ENCODE assay signal across 10 cellular contexts in the genomic region with DNA sequence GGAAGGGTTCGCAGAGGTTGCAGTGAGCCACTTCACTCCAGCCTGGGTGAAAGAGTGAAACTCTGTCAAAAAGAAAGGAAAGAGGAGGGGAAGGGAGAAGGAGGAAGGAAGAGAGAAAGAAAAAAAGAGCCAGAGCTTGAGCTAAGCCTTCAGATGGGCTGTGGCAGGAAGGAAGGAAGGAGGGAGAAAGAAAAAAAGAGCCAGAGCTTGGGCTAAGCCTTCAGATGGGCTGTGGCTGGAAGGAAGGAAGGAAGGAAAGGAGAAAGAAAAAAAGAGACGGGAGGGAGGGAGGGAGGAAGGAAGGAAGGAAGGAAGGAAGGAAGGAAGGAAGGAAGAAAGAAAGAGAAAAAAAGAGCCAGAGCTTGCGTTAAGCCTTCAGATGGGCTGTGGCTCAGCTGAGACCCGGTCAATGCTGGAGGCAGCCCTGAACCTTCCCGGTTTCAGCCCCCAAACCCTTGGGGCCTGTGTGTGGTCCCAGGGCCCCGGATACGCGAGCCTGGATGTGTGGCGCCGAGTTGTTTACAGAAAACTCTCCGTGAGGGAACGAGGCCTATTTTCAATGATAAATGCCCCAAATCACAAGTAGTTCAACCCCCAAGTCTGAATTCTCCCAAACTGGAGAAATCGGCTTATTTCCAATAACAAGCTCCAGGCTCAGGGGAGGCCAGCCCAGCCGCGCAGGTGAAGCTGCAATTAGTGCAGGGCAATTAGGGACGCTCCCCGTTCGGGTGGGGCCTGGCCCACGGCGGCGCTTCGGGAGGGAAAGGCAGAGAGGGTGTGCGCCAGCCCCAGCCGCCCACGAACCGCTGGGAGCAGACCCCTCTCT. TPM values are rescaled to one million over a fixed set of nuclear protein-coding genes. Genes with fewer than 3 reads are reported as not detected.
A peak's percentile ranks its signal among the peaks of the same experiment; 100 is the strongest.
DNase-seq lines count a peak whose midpoint lies in the region; ATAC-seq, FAIRE-seq and TF ChIP-seq lines count a peak whose summit lies in the region.
"Had no signal": no experiment of that assay in that cellular context is flagged by ENCODE, and none has a peak within 500 bp of the region (broad histone marks: within the 10 kb centered on the region; RNA-seq: fewer than 3 reads in every experiment).

No MANE protein-coding gene starts in this region.

- H3K9me3 Mint-ChIP-seq in activated T-cell treated with anti-CD3 and anti-CD28 coated beads, Interleukin-2, amount 50 U/mL, for 72 hours, result no peaks in the 10 kb centered on the region

- H3K9me3 ChIP-seq in SK-N-MC (ENCODE audit: low read depth, low read length) (no peaks in the 10 kb centered on the region), HepG2 (ENCODE audit: low read length) (no peaks in the 10 kb centered on the region), tibial nerve (no peaks in the 10 kb centered on the region)

- H3K36me3 Mint-ChIP-seq in activated T-cell treated with anti-CD3 and anti-CD28 coated beads, Interleukin-2, amount 50 U/mL, for 72 hours (ENCODE audit: insufficient read depth in 2 of 2), result no peaks in the 10 kb centered on the region

- no peak overlapping the region for H2AFZ ChIP-seq in HepG2 (ENCODE audit: low read length)

- no peak for FAIRE-seq in HepG2 (lab: Jason Lieb, UNC)

- H3K27me3 ChIP-seq in HepG2 (ENCODE audit: control insufficient read depth in 1 of 2, insufficient read depth in 2 of 2, low read length in 2 of 2), result no peaks in the 10 kb centered on the region; a peak in 1 of 5 replicates
- no peaks in the 10 kb centered on the region for H3K27me3 ChIP-seq in tibial nerve

- H3K4me1 ChIP-seq in HepG2 (ENCODE audit: insufficient read depth, low read length) (peaks cover 41% of the 10 kb centered on the region), tibial nerve (peaks cover 0 to 26% (median 8%) of the 10 kb centered on the region in 4 donors)

- WGBS in HepG2 (ENCODE audit: low lambda C conversion rate), result 80% methylated on average over 18 of the region's 26 CpGs
- WGBS in tibial nerve, 2 donors, result 32 to 43% methylated on average over 21 to 26 of the region's 26 CpGs

- H3K9ac ChIP-seq in SK-N-MC (ENCODE audit: insufficient read length), result peak overlapping the region; percentile 84
- no peak overlapping the region for H3K9ac ChIP-seq in HepG2 (ENCODE audit: insufficient read depth, low read depth, low read length)

- DNase-seq in activated T-cell treated with anti-CD3 and anti-CD28 coated beads, Interleukin-2, amount 50 U/mL, for 72 hours, result no peak
- DNase-seq in activated T-cell treated with anti-CD3 and anti-CD28 coated beads, Interleukin-2, amount 50 U/mL, for 48 hours, result no peak
- DNase-seq in SK-N-MC (ENCODE audit: low read depth, low spot score), result peak; percentile 84
- no peak for DNase-seq in HepG2 (ENCODE audit: low spot score)
- DNase-seq in tibial nerve (ENCODE audit: low spot score in 2 of 2), result no peak
- no peak for DNase-seq in Right ventricle myocardium inferior (ENCODE audit: missing footprints)
- DNase-seq in ureter (ENCODE audit: low spot score), result no peak
- no peak for DNase-seq in mucosa of gallbladder (ENCODE audit: low spot score)
- DNase-seq: NCI-H187 treated with DMSO at 0.1 percent for 48 hours, substantia nigra had no signal

- H3K4me3 ChIP-seq in SK-N-MC, result peak overlapping the region; percentile 76
- no peak overlapping the region; a peak in 1 of 6 replicates for H3K4me3 ChIP-seq in HepG2 (replicated peaks in 1 of 3; ENCODE audit: insufficient read depth in 1 of 3, low read depth in 2 of 3, low read length in 3 of 3)
- H3K4me3 ChIP-seq in tibial nerve, result peak overlapping the region in 2 of 4 donors; percentile 64 to 65

- H3K4me3 Mint-ChIP-seq in activated T-cell treated with anti-CD3 and anti-CD28 coated beads, Interleukin-2, amount 50 U/mL, for 72 hours, result peak overlapping the region; percentile 71 to 89

- no peaks in the 10 kb centered on the region for H3K79me2 ChIP-seq in HepG2 (ENCODE audit: insufficient read depth, low read length)

- TF ChIP-seq RAD21 in HepG2 (CRISPR knock-in tag; IDR thresholded peaks at IDR 0.05), result no peak

- POLR2A ChIA-PET in HepG2 (lab: Yijun Ruan, JAX), result interaction anchor here (0.6 to 2.4 kb wide), 3 partner anchors 16 to 176 kb away, joined by 3 to 14 read pairs (median 5); no protein-coding TSS in a partner anchor

- CTCF ChIA-PET in HepG2 (lab: Yijun Ruan, JAX; ENCODE audit: low intra/inter-chr PET ratio, low total read pairs), result interaction anchor here (1.4 kb wide), 1 partner anchor 67 kb away, joined by 5 read pairs; no protein-coding TSS in a partner anchor

- TF ChIP-seq POLR2A in HepG2 (IDR thresholded peaks at IDR 0.05; ENCODE audit: insufficient read depth in 1 of 2, low read depth in 2 of 2, low read length in 2 of 2), result no peak
- no peak for TF ChIP-seq POLR2A in tibial nerve (IDR thresholded peaks at IDR 0.05)

- TF ChIP-seq EP300 in HepG2 (IDR thresholded peaks at IDR 0.05; ENCODE audit: low read depth in 2 of 2, low read length in 2 of 2) (no peak), HepG2 (CRISPR knock-in tag; IDR thresholded peaks at IDR 0.05; ENCODE audit: borderline replicate concordance) (no peak), tibial nerve (IDR thresholded peaks at IDR 0.05) (no peak)

- H3K36me3 ChIP-seq in SK-N-MC (ENCODE audit: insufficient read depth, low read length) (no peaks in the 10 kb centered on the region), HepG2 (replicated peaks in 1 of 2; ENCODE audit: control insufficient read depth in 1 of 2, insufficient read depth in 2 of 2, low read length in 2 of 2) (no peaks in the 10 kb centered on the region), tibial nerve (no peaks in the 10 kb centered on the region)

- 0 out of 2 replicates have a peak overlapping the region, but pooled peaks have one; percentile 3 for H3K4me2 ChIP-seq in HepG2 (ENCODE audit: low read depth, low read length)

- TF ChIP-seq CTCF in HepG2 (CRISPR knock-in tag; IDR thresholded peaks at IDR 0.05) (no peak), tibial nerve (IDR thresholded peaks at IDR 0.05) (no peak)

- peak overlapping the region; percentile 94 for H3K27ac Mint-ChIP-seq in activated T-cell treated with anti-CD3 and anti-CD28 coated beads, Interleukin-2, amount 50 U/mL, for 72 hours

- H4K20me1 ChIP-seq in HepG2 (ENCODE audit: insufficient read depth, low read length), result no peaks in the 10 kb centered on the region

- intact Hi-C loops in HepG2 (cut with micrococcal nuclease; ENCODE audit: unreplicated experiment), result loop anchor here (1.0 to 5.0 kb wide), 2 partner anchors 71 to 159 kb away; no protein-coding TSS in a partner anchor
- intact Hi-C loops in Right ventricle myocardium inferior (cut with DNase I), result loop anchor here (1.0 to 5.0 kb wide), 2 partner anchors 70 to 169 kb away; no protein-coding TSS in a partner anchor

- peaks cover 10% of the 10 kb centered on the region for H3K27me3 Mint-ChIP-seq in activated T-cell treated with anti-CD3 and anti-CD28 coated beads, Interleukin-2, amount 50 U/mL, for 72 hours (ENCODE audit: low read depth)

- peaks cover 29% of the 10 kb centered on the region for H3K4me1 Mint-ChIP-seq in activated T-cell treated with anti-CD3 and anti-CD28 coated beads, Interleukin-2, amount 50 U/mL, for 72 hours (ENCODE audit: low read depth)

- ATAC-seq in activated T-cell treated with anti-CD3 and anti-CD28 coated beads, Interleukin-2, amount 50 U/mL, for 72 hours (replicated peaks in 1 of 2), result no peak
- ATAC-seq in HepG2 (no peak), Right ventricle myocardium inferior (no peak)

- peak overlapping the region; percentile 100 for H3K27ac ChIP-seq in SK-N-MC
- no peak overlapping the region for H3K27ac ChIP-seq in HepG2 (ENCODE audit: extremely low read length, insufficient read depth, low read length)
- H3K27ac ChIP-seq in tibial nerve, result peak overlapping the region in 3 of 4 donors; percentile 77 to 88 (median 82)

- no TSS peak for BruUV-seq in HepG2 (replicated peaks; lab: Mats Ljungman, UMichigan)

- in situ Hi-C loops in HepG2 (cut with HindIII; ENCODE audit: extremely low pct_ligation_motif_present, low pct_unique_long_range_greater_than_20kb), result no loop called here

RNA-seq across cellular contexts. Expression of a gene that starts 13.8 kb away (rescaled TPM):
- total RNA-seq in activated T-cell treated with anti-CD3 and anti-CD28 coated beads, Interleukin-2, amount 50 U/mL, for 72 hours, result 1 to 10 TPM; 3.2 to 4.5 TPM
- 5.7 and 10.0 TPM in 2 replicates for total RNA-seq in HepG2 (2016; rRNA removed; fragmentation: Illumina TruSeq; extraction: Trizol)
- 14.3 and 16.0 TPM in 2 replicates for total RNA-seq in HepG2 (2016; cell fraction: cytosol; rRNA removed; fragmentation: Illumina TruSeq; extraction: Trizol; ENCODE audit: low read depth)
- 5.0 and 10.4 TPM in 2 replicates for total RNA-seq in HepG2 (2016; cell fraction: insoluble cytoplasmic fraction; rRNA removed; fragmentation: Illumina TruSeq; extraction: Trizol)
- total RNA-seq in HepG2 (2016; cell fraction: membrane; rRNA removed; fragmentation: Illumina TruSeq; extraction: Trizol), result 17.4 and 22.1 TPM in 2 replicates
- total RNA-seq in HepG2 (2016; cell fraction: nucleus; rRNA removed; fragmentation: Illumina TruSeq; extraction: Trizol), result 10.0 and 10.9 TPM in 2 replicates
- 15.0 and 23.2 TPM in 2 replicates for polyA plus RNA-seq in HepG2 (2011; rRNA removed)
- polyA plus RNA-seq in HepG2 (2011; cell fraction: cytosol; rRNA removed), result 15.5 and 27.2 TPM in 2 replicates
- polyA plus RNA-seq in HepG2 (2011; cell fraction: nucleus; rRNA removed), result 167 and 168 TPM in 2 replicates
- polyA plus RNA-seq in HepG2 (2012), result 10.5 and 17.4 TPM in 2 replicates
- polyA plus RNA-seq in HepG2 (2016; cell fraction: cytosol; fragmentation: Illumina TruSeq; extraction: Trizol; ENCODE audit: low read depth), result 15.9 and 17.0 TPM in 2 replicates
- polyA plus RNA-seq in HepG2 (2016; cell fraction: insoluble cytoplasmic fraction; fragmentation: Illumina TruSeq; extraction: Trizol; ENCODE audit: low read depth), result 5.9 and 6.8 TPM in 2 replicates
- 15.7 and 16.1 TPM in 2 replicates for polyA plus RNA-seq in HepG2 (2016; cell fraction: membrane; fragmentation: Illumina TruSeq; extraction: Trizol; ENCODE audit: low read depth)
- 29.1 and 29.7 TPM in 2 replicates for polyA plus RNA-seq in HepG2 (2016; cell fraction: nucleus; fragmentation: Illumina TruSeq; extraction: Trizol; ENCODE audit: insufficient read depth, low read depth)
- 16.4 and 20.4 TPM in 2 replicates for polyA minus RNA-seq in HepG2 (2011; rRNA and poly(A)+ RNA removed; ENCODE audit: low replicate concordance)
- 9.8 and 9.9 TPM in 2 replicates for polyA minus RNA-seq in HepG2 (2011; cell fraction: cytosol; rRNA and poly(A)+ RNA removed)
- 11.9 and 12.4 TPM in 2 replicates for polyA minus RNA-seq in HepG2 (2011; cell fraction: nucleus; rRNA and poly(A)+ RNA removed)
- 10 to 100 TPM; 11.4 to 39.3 (median 26.2) TPM for total RNA-seq in tibial nerve
- total RNA-seq in Right ventricle myocardium inferior, result 148 TPM
- 11.5 TPM for total RNA-seq in ureter
- 72.1 TPM for total RNA-seq in mucosa of gallbladder
